ENCODE assay signal across 11 cellular contexts in genomic region chr10:124151466-124152095, GRCh38. TPM values are rescaled to one million over a fixed set of nuclear protein-coding genes. Genes with fewer than 3 reads are reported as not detected.
DNase-seq lines count a peak whose midpoint lies in the region; ATAC-seq and TF ChIP-seq lines count a peak whose summit lies in the region.
"Had no signal": no experiment of that assay in that cellular context is flagged by ENCODE, and none has a peak within 500 bp of the region (broad histone marks: within the 10 kb centered on the region; RNA-seq: fewer than 3 reads in every experiment).

No MANE protein-coding gene starts in this region.

- peak overlapping the region in 1 of 2 experiments; percentile 79 for H3K18ac ChIP-seq in mesenchymal stem cell (ENCODE audit: low read depth in 1 of 2, low read length in 2 of 2)

- no peak overlapping the region for H3K4me3 ChIP-seq in RWPE2 (ENCODE audit: severe bottlenecking)
- no peak overlapping the region for H3K4me3 ChIP-seq in mesenchymal stem cell (ENCODE audit: insufficient read depth in 1 of 2, low read depth in 1 of 2, low read length in 2 of 2)
- peak overlapping the region in 1 of 8 donors; percentile 56 for H3K4me3 ChIP-seq in spleen
- H3K4me3 ChIP-seq: lung had no signal

- H3K27ac ChIP-seq in RWPE2 (ENCODE audit: poor library complexity, severe bottlenecking) (peak overlapping the region; percentile 96), mesenchymal stem cell (ENCODE audit: low read length, poor library complexity, severe bottlenecking) (peak overlapping the region; percentile 98), spleen (peak overlapping the region in 3 of 8 donors; percentile 87 to 94 (median 89))

- TF ChIP-seq POLR2A in spleen (IDR thresholded peaks at IDR 0.05), result no peak

- H2BK12ac ChIP-seq in mesenchymal stem cell (ENCODE audit: low read length in 2 of 2), result peak overlapping the region; percentile 78 to 84

- H3K27ac Mint-ChIP-seq in HFFc6, result peak overlapping the region; percentile 13; the same call in 1 of the 2 replicates
- no peak overlapping the region for H3K27ac Mint-ChIP-seq in activated naive CD8-positive, alpha-beta T cell treated with anti-CD3 and anti-CD28 coated beads, Interleukin-2, amount 50 U/mL, for 24 hours
- H3K27ac Mint-ChIP-seq: activated CD4-positive, alpha-beta memory T cell treated with anti-CD3 and anti-CD28 coated beads, Interleukin-2, amount 10 ng/mL, durations not matched to agents 7 days and 5 days had no signal

- H3K14ac ChIP-seq in mesenchymal stem cell (ENCODE audit: low read length in 2 of 2), result no peak overlapping the region

- no peaks in the 10 kb centered on the region for H3K9me3 ChIP-seq in RWPE2 (ENCODE audit: severe bottlenecking)
- H3K9me3 ChIP-seq in mesenchymal stem cell (ENCODE audit: control insufficient read depth, low read length), result no peaks in the 10 kb centered on the region
- no peaks in the 10 kb centered on the region for H3K9me3 ChIP-seq in spleen

- DNase-seq in HFFc6 (no peak), RWPE2 (ENCODE audit: low spot score) (no peak), mesenchymal stem cell (no peak), spleen (peak; percentile 56), NCI-H446 treated with DMSO at 0.1 percent for 48 hours (lab: John Stamatoyannopoulos, UW) (no peak)
- DNase-seq in activated naive CD8-positive, alpha-beta T cell treated with anti-CD3 and anti-CD28 coated beads, Interleukin-2, amount 50 U/mL, for 24 hours, result no peak
- DNase-seq: activated CD4-positive, alpha-beta memory T cell treated with anti-CD3 and anti-CD28 coated beads, Interleukin-2, amount 10 ng/mL, durations not matched to agents 7 days and 5 days; NCI-H1930; stimulated activated naive CD4-positive, alpha-beta T cell treated with Interleukin-2 at 50 U/mL for 16 hours had no signal

- no peaks in the 10 kb centered on the region for H3K79me1 ChIP-seq in mesenchymal stem cell (replicated peaks; ENCODE audit: low read length, poor library complexity, severe bottlenecking)

- peaks cover 20% of the 10 kb centered on the region; the same call in 1 of the 2 replicates for H3K4me1 Mint-ChIP-seq in HFFc6 (ENCODE audit: low read depth)
- peaks cover 8% of the 10 kb centered on the region for H3K4me1 Mint-ChIP-seq in activated naive CD8-positive, alpha-beta T cell treated with anti-CD3 and anti-CD28 coated beads, Interleukin-2, amount 50 U/mL, for 24 hours

- no peaks in the 10 kb centered on the region for H3K36me3 Mint-ChIP-seq in HFFc6 (ENCODE audit: low read depth)
- no peaks in the 10 kb centered on the region for H3K36me3 Mint-ChIP-seq in activated naive CD8-positive, alpha-beta T cell treated with anti-CD3 and anti-CD28 coated beads, Interleukin-2, amount 50 U/mL, for 24 hours (ENCODE audit: low read depth)

- H2AFZ ChIP-seq in mesenchymal stem cell (ENCODE audit: low read depth, low read length), result no peak overlapping the region

- H4K8ac ChIP-seq in mesenchymal stem cell (ENCODE audit: low read length), result no peak overlapping the region

- H2BK5ac ChIP-seq in mesenchymal stem cell (ENCODE audit: low read depth, low read length, poor library complexity, severe bottlenecking), result no peak overlapping the region

- no peak overlapping the region for H3K9ac ChIP-seq in mesenchymal stem cell (ENCODE audit: low read length)

- no peaks in the 10 kb centered on the region for H3K27me3 ChIP-seq in RWPE2 (ENCODE audit: insufficient read depth, poor library complexity, severe bottlenecking)
- no peaks in the 10 kb centered on the region for H3K27me3 ChIP-seq in mesenchymal stem cell (ENCODE audit: control insufficient read depth in 1 of 2, insufficient read depth in 1 of 2, low read length in 2 of 2)
- peaks cover 0 to 8% (median 0%) of the 10 kb centered on the region in 7 donors for H3K27me3 ChIP-seq in spleen (replicated peaks in 1 of 7)

- peak overlapping the region; percentile 84 for H2AK5ac ChIP-seq in mesenchymal stem cell (ENCODE audit: low read length, severe bottlenecking)

- peaks cover 8% of the 10 kb centered on the region; the same call in 1 of the 2 replicates for H3K9me3 Mint-ChIP-seq in HFFc6
- peaks cover 4% of the 10 kb centered on the region for H3K9me3 Mint-ChIP-seq in activated naive CD8-positive, alpha-beta T cell treated with anti-CD3 and anti-CD28 coated beads, Interleukin-2, amount 50 U/mL, for 24 hours
- H3K9me3 Mint-ChIP-seq: activated CD4-positive, alpha-beta memory T cell treated with anti-CD3 and anti-CD28 coated beads, Interleukin-2, amount 10 ng/mL, durations not matched to agents 7 days and 5 days had no signal

- no peak overlapping the region for H3K4me2 ChIP-seq in mesenchymal stem cell (ENCODE audit: low read length, poor library complexity, severe bottlenecking)

- 94% methylated on average over 11 of the region's 11 CpGs for WGBS in mesenchymal stem cell
- WGBS in spleen, 5 donors, result 88 to 96% (median 91%) methylated on average over 6 to 11 of the region's 11 CpGs

- H3K4me3 Mint-ChIP-seq in HFFc6, result no peak overlapping the region; the same call in 1 of the 2 replicates
- no peak overlapping the region for H3K4me3 Mint-ChIP-seq in activated naive CD8-positive, alpha-beta T cell treated with anti-CD3 and anti-CD28 coated beads, Interleukin-2, amount 50 U/mL, for 24 hours
- H3K4me3 Mint-ChIP-seq: activated CD4-positive, alpha-beta memory T cell treated with anti-CD3 and anti-CD28 coated beads, Interleukin-2, amount 10 ng/mL, durations not matched to agents 7 days and 5 days had no signal

- H3K27me3 Mint-ChIP-seq in HFFc6 (ENCODE audit: insufficient read depth), result peaks cover 2% of the 10 kb centered on the region; the same call in 1 of the 2 replicates
- peaks cover 15% of the 10 kb centered on the region for H3K27me3 Mint-ChIP-seq in activated naive CD8-positive, alpha-beta T cell treated with anti-CD3 and anti-CD28 coated beads, Interleukin-2, amount 50 U/mL, for 24 hours

- H3K36me3 ChIP-seq in RWPE2 (ENCODE audit: low read depth) (no peaks in the 10 kb centered on the region), mesenchymal stem cell (ENCODE audit: control insufficient read depth in 1 of 2, insufficient read depth in 2 of 2, low read depth in 1 of 2, low read length in 2 of 2) (peaks cover 0 to 3% of the 10 kb centered on the region in 2 experiments), spleen (no peaks in the 10 kb centered on the region)

- intact Hi-C loops in spleen (cut with DNase I; ENCODE audit: low total_unique reads), result no loop called here

- H2BK15ac ChIP-seq in mesenchymal stem cell (ENCODE audit: low read depth, poor library complexity, severe bottlenecking), result no peak overlapping the region

- H3K4me1 ChIP-seq in RWPE2 (ENCODE audit: insufficient read depth, poor library complexity, severe bottlenecking) (peaks cover 18% of the 10 kb centered on the region), mesenchymal stem cell (ENCODE audit: control insufficient read depth, insufficient read depth, low read depth, low read length) (peaks cover 50% of the 10 kb centered on the region), spleen (peaks cover 22 to 70% (median 49%) of the 10 kb centered on the region in 6 donors)

- H3K23ac ChIP-seq in mesenchymal stem cell (ENCODE audit: low read length in 2 of 2), result no peak overlapping the region

- no peak overlapping the region for H2BK120ac ChIP-seq in mesenchymal stem cell (ENCODE audit: low read depth, low read length)

- H3K4ac ChIP-seq in mesenchymal stem cell (ENCODE audit: low read depth in 1 of 2, low read length in 2 of 2), result peak overlapping the region in 1 of 2 experiments; percentile 38

- H4K91ac ChIP-seq in mesenchymal stem cell (ENCODE audit: low read length), result peak overlapping the region; percentile 79

- no peak for ATAC-seq in RWPE2 (ENCODE audit: low read depth)
- no peak for ATAC-seq in HG03520 (IDR thresholded peaks at IDR 0.05; ENCODE audit: unreplicated experiment)
- ATAC-seq in activated naive CD8-positive, alpha-beta T cell treated with anti-CD3 and anti-CD28 coated beads, Interleukin-2, amount 50 U/mL, for 24 hours, result no peak

- TF ChIP-seq CTCF in HFFc6 (IDR thresholded peaks at IDR 0.05) (no peak), RWPE2 (IDR thresholded peaks at IDR 0.05; ENCODE audit: poor library complexity, severe bottlenecking) (no peak), spleen (IDR thresholded peaks at IDR 0.05 in 8 of 11, conservative IDR thresholded peaks at IDR 0.05 in 3 of 11) (no peak)

RNA-seq across cellular contexts. Expression of gene CHST15, which starts 58.2 kb away (rescaled TPM):
- total RNA-seq in HFFc6 (2021; fragmentation: NEBNext Ultra II Directional; extraction: Animal tissue kit (Norgen Biotek cat#: 25700)), result 1 to 10 TPM in 4 of 6 experiments, under 1 TPM in 2; 0.88 to 8.7 (median 1.1) TPM
- polyA plus RNA-seq in mesenchymal stem cell (2013, experiment 1 of 2), result 22.2 TPM
- 22.7 TPM for polyA plus RNA-seq in mesenchymal stem cell (2013, experiment 2 of 2)
- 100 to 1,000 TPM in 6 of 7 donors, 10 to 100 TPM in 1; 78.3 to 133 (median 107) TPM for total RNA-seq in spleen
- 10 to 100 TPM in 1 of 3 donors, 1 to 10 TPM in 2; 6.1 to 10.6 (median 6.3) TPM for polyA plus RNA-seq in spleen

Comparison
In these comparisons a context has a peak if more than half of its experiments do, and no peak if none do; other contexts are left out.
1. RNA of gene CHST15, which starts 58.2 kb away (total RNA-seq): 78.3 to 133 TPM in spleen; 0.88 to 8.7 TPM in HFFc6; every median in the first group is over 4 times any median in the second.